8 cellular contexts compared by ENCODE assay signal in genomic region chr22:36470162-36470993, GRCh38. TPM values are rescaled to one million over a fixed set of nuclear protein-coding genes. Genes with fewer than 3 reads are reported as not detected.
A peak's percentile ranks its signal among the peaks of the same experiment; 100 is the strongest.
DNase-seq lines count a peak whose midpoint lies in the region; ATAC-seq and TF ChIP-seq lines count a peak whose summit lies in the region.

No MANE protein-coding gene starts in this region.

- H3K36me3 ChIP-seq in CD4-positive, CD25-positive, alpha-beta regulatory T cell (ENCODE audit: control insufficient read depth, insufficient read depth, low read length) = peaks cover 25% of the 10 kb centered on the region
- H3K36me3 ChIP-seq in OCI-LY1 (ENCODE audit: insufficient read depth, low read length) = peaks cover 78% of the 10 kb centered on the region
- H3K36me3 ChIP-seq in mucosa of stomach (ENCODE audit: control insufficient read depth, insufficient read depth, low read length) = peaks cover 15% of the 10 kb centered on the region

- no peak overlapping the region for H3K4me2 ChIP-seq in OCI-LY1 (ENCODE audit: low read length)

- no peaks in the 10 kb centered on the region for H3K9me3 Mint-ChIP-seq in CD4-positive, CD25-positive, alpha-beta regulatory T cell

- H3K9ac ChIP-seq in OCI-LY1 (ENCODE audit: low read length) (no peak overlapping the region), mucosa of stomach (ENCODE audit: low read length) (peak overlapping the region; percentile 56)

- H3K4me1 Mint-ChIP-seq in CD4-positive, CD25-positive, alpha-beta regulatory T cell = peaks cover 4 to 26% (median 8%) of the 10 kb centered on the region in 4 donors

- no peaks in the 10 kb centered on the region for H3K27me3 ChIP-seq in CD4-positive, CD25-positive, alpha-beta regulatory T cell (ENCODE audit: control insufficient read depth, insufficient read depth, low read length)
- no peaks in the 10 kb centered on the region for H3K27me3 ChIP-seq in OCI-LY1 (ENCODE audit: insufficient read depth, low read length)
- H3K27me3 ChIP-seq in mucosa of stomach (ENCODE audit: control insufficient read depth, insufficient read depth, low read length) = no peaks in the 10 kb centered on the region

- H3K4me3 ChIP-seq in CD4-positive, CD25-positive, alpha-beta regulatory T cell (ENCODE audit: low read depth, low read length) = no peak overlapping the region
- H3K4me3 ChIP-seq in OCI-LY1 (ENCODE audit: low read depth, low read length, poor library complexity, severe bottlenecking) (no peak overlapping the region), epithelial cell of esophagus (ENCODE audit: low read length) (no peak overlapping the region), mucosa of stomach (ENCODE audit: low read length) (no peak overlapping the region)

- no peaks in the 10 kb centered on the region for H3K9me2 ChIP-seq in OCI-LY1 (ENCODE audit: low read depth, low read length)

- H3K36me3 Mint-ChIP-seq in CD4-positive, CD25-positive, alpha-beta regulatory T cell = peaks cover 11% of the 10 kb centered on the region

- H2AFZ ChIP-seq in OCI-LY1 (ENCODE audit: low read length) = no peak overlapping the region

- ATAC-seq in CD4-positive, CD25-positive, alpha-beta regulatory T cell (ENCODE audit: low read depth in 2 of 2) = peak; percentile 90 to 92
- ATAC-seq in HG02981 (IDR thresholded peaks at IDR 0.05; ENCODE audit: unreplicated experiment) (peak; percentile 63), HG03432 (IDR thresholded peaks at IDR 0.05; ENCODE audit: unreplicated experiment) (no peak)

- H3K27ac Mint-ChIP-seq in CD4-positive, CD25-positive, alpha-beta regulatory T cell = peak overlapping the region; percentile 52 to 79 (median 67)

- DNase-seq in CD4-positive, CD25-positive, alpha-beta regulatory T cell = peak; percentile 75 to 90 (median 88)
- DNase-seq in activated T-cell treated with anti-CD3 and anti-CD28 coated beads for 1 hour (ENCODE audit: low read depth) (peak; percentile 68), epithelial cell of esophagus (ENCODE audit: low read depth) (peak; percentile 92)
- DNase-seq in stimulated activated CD8-positive, alpha-beta memory T cell treated with anti-CD3 and anti-CD28 coated beads, Interleukin-4, amount 100 ng/mL, for 1 hour (ENCODE audit: low read depth in 2 of 2, low spot score in 1 of 2) = peak; percentile 55 to 71

- H3K9me3 ChIP-seq in CD4-positive, CD25-positive, alpha-beta regulatory T cell (ENCODE audit: control insufficient read depth in 2 of 2, low read length in 2 of 2) = no peaks in the 10 kb centered on the region
- H3K9me3 ChIP-seq in OCI-LY1 (ENCODE audit: low read length) = no peaks in the 10 kb centered on the region
- no peaks in the 10 kb centered on the region for H3K9me3 ChIP-seq in mucosa of stomach (ENCODE audit: control insufficient read depth, low read length)

- H3F3A ChIP-seq in OCI-LY1 (ENCODE audit: insufficient read depth, low read length) = no peaks in the 10 kb centered on the region

- H3K4me3 Mint-ChIP-seq in CD4-positive, CD25-positive, alpha-beta regulatory T cell = peak overlapping the region in 1 of 4 donors; percentile 54

- peaks cover 16% of the 10 kb centered on the region for H3K4me1 ChIP-seq in CD4-positive, CD25-positive, alpha-beta regulatory T cell (ENCODE audit: control insufficient read depth, insufficient read depth, low read length, poor library complexity, severe bottlenecking)
- H3K4me1 ChIP-seq in OCI-LY1 (ENCODE audit: insufficient read depth, low read length, severe bottlenecking) (no peaks in the 10 kb centered on the region), mucosa of stomach (ENCODE audit: control insufficient read depth, insufficient read depth, low read length) (peaks cover 28% of the 10 kb centered on the region)

- TF ChIP-seq CTCF in OCI-LY1 (IDR thresholded peaks at IDR 0.05; ENCODE audit: low read length) (peak; percentile 98), epithelial cell of esophagus (IDR thresholded peaks at IDR 0.05; ENCODE audit: insufficient read depth, low read depth, low read length, missing control alignments) (peak; percentile 98)

- no peaks in the 10 kb centered on the region for H3K79me2 ChIP-seq in OCI-LY1 (ENCODE audit: insufficient read depth, low read length)

- no peak overlapping the region for H3K27ac ChIP-seq in CD4-positive, CD25-positive, alpha-beta regulatory T cell (ENCODE audit: insufficient read depth, low read length, poor library complexity, severe bottlenecking)
- H3K27ac ChIP-seq in OCI-LY1 (ENCODE audit: low read depth, low read length, poor library complexity, severe bottlenecking) = no peak overlapping the region

- no peaks in the 10 kb centered on the region for H4K20me1 ChIP-seq in OCI-LY1 (ENCODE audit: insufficient read depth, low read length)

- no peaks in the 10 kb centered on the region for H3K27me3 Mint-ChIP-seq in CD4-positive, CD25-positive, alpha-beta regulatory T cell

RNA-seq across cellular contexts. Expression of gene TXN2, which starts 11.1 kb away (rescaled TPM):
- 31.5 TPM for total RNA-seq in CD4-positive, CD25-positive, alpha-beta regulatory T cell
- 100 to 1,000 TPM in 3 of 4 donors, 10 to 100 TPM in 1; 98.2 to 132 (median 106) TPM for polyA plus RNA-seq in CD4-positive, CD25-positive, alpha-beta regulatory T cell

RNA-seq across cellular contexts. Expression of gene FOXRED2, which starts 36.5 kb away (rescaled TPM):
- total RNA-seq in CD4-positive, CD25-positive, alpha-beta regulatory T cell = 1.5 TPM
- 1 to 10 TPM in 3 of 4 donors, under 1 TPM in 1; 0.44 to 1.5 (median 1.2) TPM for polyA plus RNA-seq in CD4-positive, CD25-positive, alpha-beta regulatory T cell

RNA-seq across cellular contexts. Expression of gene EIF3D, which starts 58.6 kb away (rescaled TPM):
- total RNA-seq in CD4-positive, CD25-positive, alpha-beta regulatory T cell = 269 TPM
- 100 to 1,000 TPM; 147 to 195 (median 182) TPM for polyA plus RNA-seq in CD4-positive, CD25-positive, alpha-beta regulatory T cell
